1 cellular context compared by ENCODE assay signal in the genomic region with DNA sequence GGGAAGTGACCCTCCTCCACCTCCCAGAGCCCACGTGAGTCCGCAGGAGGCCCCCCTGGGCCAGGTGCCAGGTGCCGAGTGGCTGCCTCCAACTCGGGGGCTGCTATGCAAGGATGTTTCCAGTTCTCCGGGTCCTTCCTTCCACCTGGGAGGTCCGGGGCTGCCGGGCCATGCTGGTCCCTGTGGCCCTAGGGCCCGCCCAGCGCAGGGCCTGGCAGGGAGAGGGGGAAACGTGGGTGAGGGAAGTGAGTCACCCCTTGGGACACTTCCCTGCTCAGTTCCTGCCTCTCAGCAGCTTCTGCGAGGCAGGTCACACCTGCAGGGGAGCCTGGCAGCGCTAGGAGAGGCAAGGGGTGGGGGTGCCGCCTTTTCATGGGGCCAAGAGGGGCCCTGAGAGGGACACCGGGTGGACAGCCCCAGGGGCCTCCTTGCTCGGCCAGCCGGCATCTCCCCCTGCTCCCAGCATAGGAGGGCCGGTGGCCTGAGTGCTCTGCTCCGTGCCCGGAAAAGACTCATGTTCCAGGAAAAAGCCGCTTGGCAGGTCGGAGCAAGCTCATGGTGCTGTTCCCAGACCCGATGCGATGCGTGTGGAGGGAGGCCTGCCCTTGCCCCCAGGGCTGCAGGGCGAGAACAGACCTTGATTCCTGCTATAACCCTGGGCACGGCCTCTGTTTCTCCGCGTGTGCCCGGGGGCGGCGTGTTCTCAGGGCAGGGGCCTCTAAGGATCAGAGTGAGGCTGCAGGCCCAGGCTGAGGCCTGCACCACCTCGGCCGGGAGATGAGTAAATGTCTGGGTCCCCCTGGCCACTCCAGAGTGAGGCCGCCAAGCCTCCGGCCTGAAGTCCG.
TF ChIP-seq lines count a peak whose summit lies in the region.

No MANE protein-coding gene starts in this region.

TF ChIP-seq in HepG2, 621 proteins besides CTCF, POLR2A, EP300 and RAD21 (continued from another document):
- TF ChIP-seq, protein P1, sequence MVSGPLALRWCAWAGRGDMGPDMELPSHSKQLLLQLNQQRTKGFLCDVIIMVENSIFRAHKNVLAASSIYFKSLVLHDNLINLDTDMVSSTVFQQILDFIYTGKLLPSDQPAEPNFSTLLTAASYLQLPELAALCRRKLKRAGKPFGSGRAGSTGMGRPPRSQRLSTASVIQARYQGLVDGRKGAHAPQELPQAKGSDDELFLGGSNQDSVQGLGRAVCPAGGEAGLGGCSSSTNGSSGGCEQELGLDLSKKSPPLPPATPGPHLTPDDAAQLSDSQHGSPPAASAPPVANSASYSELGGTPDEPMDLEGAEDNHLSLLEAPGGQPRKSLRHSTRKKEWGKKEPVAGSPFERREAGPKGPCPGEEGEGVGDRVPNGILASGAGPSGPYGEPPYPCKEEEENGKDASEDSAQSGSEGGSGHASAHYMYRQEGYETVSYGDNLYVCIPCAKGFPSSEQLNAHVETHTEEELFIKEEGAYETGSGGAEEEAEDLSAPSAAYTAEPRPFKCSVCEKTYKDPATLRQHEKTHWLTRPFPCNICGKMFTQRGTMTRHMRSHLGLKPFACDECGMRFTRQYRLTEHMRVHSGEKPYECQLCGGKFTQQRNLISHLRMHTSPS (CRISPR knock-in tag; IDR thresholded peaks at IDR 0.05; ENCODE audit: low read depth): 0 out of 2 replicates have a peak, but pooled peaks have one; percentile 26
- TF ChIP-seq ZNF547 (CRISPR knock-in tag; IDR thresholded peaks at IDR 0.05): no peak
- no peak for TF ChIP-seq ZNF205 (CRISPR knock-in tag; IDR thresholded peaks at IDR 0.05)
- no peak for TF ChIP-seq JUND (CRISPR knock-in tag; IDR thresholded peaks at IDR 0.05)
- TF ChIP-seq, protein P2, sequence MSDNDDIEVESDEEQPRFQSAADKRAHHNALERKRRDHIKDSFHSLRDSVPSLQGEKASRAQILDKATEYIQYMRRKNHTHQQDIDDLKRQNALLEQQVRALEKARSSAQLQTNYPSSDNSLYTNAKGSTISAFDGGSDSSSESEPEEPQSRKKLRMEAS (IDR thresholded peaks at IDR 0.05): peak; percentile 20; the same call in 1 of the 2 replicates
- peak; percentile 14 for TF ChIP-seq AGO1 (IDR thresholded peaks at IDR 0.05; ENCODE audit: low read depth, low read length, poor library complexity, severe bottlenecking)
- 0 out of 2 replicates have a peak, but pooled peaks have one; percentile 50 for TF ChIP-seq REXO4 (CRISPR knock-in tag; IDR thresholded peaks at IDR 0.05; ENCODE audit: borderline replicate concordance)
- no peak for TF ChIP-seq RFXAP (CRISPR knock-in tag; IDR thresholded peaks at IDR 0.05; ENCODE audit: borderline replicate concordance)
- TF ChIP-seq ZBTB7A (CRISPR knock-in tag; IDR thresholded peaks at IDR 0.05): no peak
- TF ChIP-seq HOXA5 (CRISPR knock-in tag; IDR thresholded peaks at IDR 0.05): no peak
- TF ChIP-seq ZNF143 (CRISPR knock-in tag; IDR thresholded peaks at IDR 0.05): no peak
